1 cellular context compared by ENCODE assay signal in the genomic region with DNA sequence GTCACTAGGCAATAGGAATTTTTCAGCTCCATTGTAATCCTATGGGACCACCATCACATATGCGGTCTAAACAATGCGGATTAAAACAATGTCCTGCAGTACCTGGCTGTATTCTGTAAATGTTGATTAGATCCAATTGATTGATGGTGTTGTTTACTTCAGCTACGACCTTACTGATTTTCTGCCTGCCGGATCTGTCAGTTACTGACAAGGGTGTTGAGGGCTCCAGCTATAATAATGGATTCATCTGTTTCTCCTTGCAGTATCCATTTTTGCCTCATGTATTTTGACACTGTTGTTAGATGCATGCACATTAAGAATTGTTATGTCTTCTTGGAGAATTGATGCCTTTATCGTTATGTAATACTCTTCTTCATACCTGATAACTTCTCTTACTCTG.
TF ChIP-seq lines count a peak whose summit lies in the region.

No MANE protein-coding gene starts in this region.

TF ChIP-seq in H1, 55 proteins besides CTCF, POLR2A, EP300 and RAD21 (continued from another document):
- TF ChIP-seq PHF8 (conservative IDR thresholded peaks at IDR 0.05; ENCODE audit: low read depth, low read length) (no peak), CBX8 (IDR thresholded peaks at IDR 0.05; ENCODE audit: borderline replicate concordance, low read depth, low read length) (no peak), BRCA1 (IDR thresholded peaks at IDR 0.05; ENCODE audit: low read depth, low read length) (no peak)
